8 cellular contexts compared by ENCODE assay signal in genomic region chr7:103348452-103348851, GRCh38. TPM values are rescaled to one million over a fixed set of nuclear protein-coding genes. Genes with fewer than 3 reads are reported as not detected.
A peak's percentile ranks its signal among the peaks of the same experiment; 100 is the strongest.
DNase-seq lines count a peak whose midpoint lies in the region; ATAC-seq and TF ChIP-seq lines count a peak whose summit lies in the region.

No MANE protein-coding gene starts in this region.

- no peak for TF ChIP-seq EP300 in suprapubic skin (IDR thresholded peaks at IDR 0.05)

- H3K9ac ChIP-seq in iPS-18a (ENCODE audit: low read length): peak overlapping the region; percentile 26

- H3K9me3 ChIP-seq in iPS-18a (ENCODE audit: control insufficient read depth, low read depth, low read length) (no peaks in the 10 kb centered on the region), suprapubic skin (no peaks in the 10 kb centered on the region)

- H3K27me3 ChIP-seq in iPS-18a (ENCODE audit: control insufficient read depth, insufficient read depth, low read length): no peaks in the 10 kb centered on the region
- no peaks in the 10 kb centered on the region for H3K27me3 ChIP-seq in suprapubic skin

- H3K36me3 ChIP-seq in iPS-18a (ENCODE audit: control insufficient read depth, low read depth, low read length) (peaks cover 9% of the 10 kb centered on the region), suprapubic skin (peaks cover 12% of the 10 kb centered on the region)

- no peak for TF ChIP-seq POLR2A in suprapubic skin (IDR thresholded peaks at IDR 0.05)

- no peak overlapping the region for H3K27ac ChIP-seq in iPS-18a (ENCODE audit: low read length)
- H3K27ac ChIP-seq in suprapubic skin: peak overlapping the region; percentile 96

- H3K4me1 ChIP-seq in iPS-18a (ENCODE audit: control insufficient read depth, low read depth, low read length) (peaks cover 5% of the 10 kb centered on the region), suprapubic skin (peaks cover 50% of the 10 kb centered on the region)

- POLR2A ChIA-PET in activated CD4-positive, alpha-beta T cell treated with anti-CD3 and anti-CD28 coated beads, Interleukin-2, amount 10 ng/mL, durations not matched to agents 7 days and 5 days (lab: Charles Lee): no interaction called here
- POLR2A ChIA-PET in activated B cell treated with CpG ODN at 0.5 μM for 24 hours (lab: Charles Lee): interaction anchor here (1.4 kb wide), 1 partner anchor 9 kb away, joined by 3 read pairs; no protein-coding TSS in a partner anchor

- no peaks in the 10 kb centered on the region for H3K27me3 Mint-ChIP-seq in activated CD4-positive, alpha-beta T cell treated with anti-CD3 and anti-CD28 coated beads, Interleukin-2, amount 10 ng/mL, durations not matched to agents 7 days and 5 days
- no peaks in the 10 kb centered on the region for H3K27me3 Mint-ChIP-seq in activated B cell treated with CpG ODN at 0.5 μM for 24 hours

- peaks cover 56% of the 10 kb centered on the region for H3K4me1 Mint-ChIP-seq in activated CD4-positive, alpha-beta T cell treated with anti-CD3 and anti-CD28 coated beads, Interleukin-2, amount 10 ng/mL, durations not matched to agents 7 days and 5 days
- H3K4me1 Mint-ChIP-seq in activated B cell treated with CpG ODN at 0.5 μM for 24 hours: peaks cover 62% of the 10 kb centered on the region

- intact Hi-C loops in activated B cell treated with CpG ODN at 0.5 μM for 24 hours (cut with micrococcal nuclease): loop anchor here (2.0 to 10.0 kb wide), 3 partner anchors 58 to 859 kb away; partner anchors contain the start of genes ARMC10, FBXL13 and ORC5

- peaks cover 22% of the 10 kb centered on the region for H3K36me3 Mint-ChIP-seq in activated CD4-positive, alpha-beta T cell treated with anti-CD3 and anti-CD28 coated beads, Interleukin-2, amount 10 ng/mL, durations not matched to agents 7 days and 5 days (ENCODE audit: low read depth)
- H3K36me3 Mint-ChIP-seq in activated B cell treated with CpG ODN at 0.5 μM for 24 hours (ENCODE audit: low read depth): peaks cover 41% of the 10 kb centered on the region

- peak overlapping the region; percentile 88 for H3K27ac Mint-ChIP-seq in activated CD4-positive, alpha-beta T cell treated with anti-CD3 and anti-CD28 coated beads, Interleukin-2, amount 10 ng/mL, durations not matched to agents 7 days and 5 days
- peak overlapping the region; percentile 30 for H3K27ac Mint-ChIP-seq in activated B cell treated with CpG ODN at 0.5 μM for 24 hours

- CTCF ChIA-PET in activated CD4-positive, alpha-beta T cell treated with anti-CD3 and anti-CD28 coated beads, Interleukin-2, amount 10 ng/mL, durations not matched to agents 7 days and 5 days (lab: Charles Lee): no interaction called here
- CTCF ChIA-PET in activated B cell treated with CpG ODN at 0.5 μM for 24 hours (lab: Charles Lee): no interaction called here

- in situ Hi-C loops in ACHN (cut with HindIII; ENCODE audit: low pct_ligation_motif_present, low pct_unique_long_range_greater_than_20kb, low sequenced_read_pairs): no loop called here

- TF ChIP-seq CTCF in activated B cell treated with CpG ODN at 0.5 μM for 24 hours (IDR thresholded peaks at IDR 0.05) (no peak), suprapubic skin (IDR thresholded peaks at IDR 0.05) (no peak)

- DNase-seq in activated CD4-positive, alpha-beta T cell treated with anti-CD3 and anti-CD28 coated beads, Interleukin-2, amount 10 ng/mL, durations not matched to agents 7 days and 5 days: peak; percentile 17
- DNase-seq in activated CD4-positive, alpha-beta T cell treated with anti-CD3 and anti-CD28 coated beads for 4 hours: no peak
- no peak for DNase-seq in activated B cell treated with CpG ODN at 0.5 μM for 24 hours
- no peak for DNase-seq in suprapubic skin (ENCODE audit: low spot score in 2 of 2)
- no peak for DNase-seq in ACHN

- H3K4me3 ChIP-seq in iPS-18a (ENCODE audit: low read length) (peak overlapping the region; percentile 98), suprapubic skin (peak overlapping the region; percentile 93)

- H3K4me3 Mint-ChIP-seq in activated CD4-positive, alpha-beta T cell treated with anti-CD3 and anti-CD28 coated beads, Interleukin-2, amount 10 ng/mL, durations not matched to agents 7 days and 5 days: peak overlapping the region; percentile 93
- peak overlapping the region; percentile 100 for H3K4me3 Mint-ChIP-seq in activated B cell treated with CpG ODN at 0.5 μM for 24 hours

- ATAC-seq in activated B cell treated with CpG ODN at 0.5 μM for 24 hours (ENCODE audit: low read depth) (no peak), HG03108 (IDR thresholded peaks at IDR 0.05; ENCODE audit: unreplicated experiment) (no peak), GM19035 (IDR thresholded peaks at IDR 0.05; ENCODE audit: unreplicated experiment) (no peak)

- WGBS in suprapubic skin: 13% methylated on average over 13 of the region's 13 CpGs

- no peaks in the 10 kb centered on the region for H3K9me3 Mint-ChIP-seq in activated CD4-positive, alpha-beta T cell treated with anti-CD3 and anti-CD28 coated beads, Interleukin-2, amount 10 ng/mL, durations not matched to agents 7 days and 5 days
- no peaks in the 10 kb centered on the region for H3K9me3 Mint-ChIP-seq in activated B cell treated with CpG ODN at 0.5 μM for 24 hours

RNA-seq across cellular contexts. Expression of gene PSMC2, which starts 1.0 kb away (rescaled TPM):
- total RNA-seq in activated CD4-positive, alpha-beta T cell treated with anti-CD3 and anti-CD28 coated beads, Interleukin-2, amount 10 ng/mL, durations not matched to agents 7 days and 5 days: 100 to 1,000 TPM; 139 to 143 TPM
- total RNA-seq in activated B cell treated with CpG ODN at 0.5 μM for 24 hours (94.3 and 94.8 TPM in 2 replicates), suprapubic skin (100 to 1,000 TPM in 1 of 4 donors, 10 to 100 TPM in 3; 61.5 to 115 (median 94.0) TPM)

RNA-seq across cellular contexts. Expression of gene DNAJC2, which starts 3.9 kb away (rescaled TPM):
- total RNA-seq in activated CD4-positive, alpha-beta T cell treated with anti-CD3 and anti-CD28 coated beads, Interleukin-2, amount 10 ng/mL, durations not matched to agents 7 days and 5 days: 10 to 100 TPM; 31.4 to 32.1 TPM
- total RNA-seq in activated B cell treated with CpG ODN at 0.5 μM for 24 hours (45.8 and 49.0 TPM in 2 replicates), suprapubic skin (10 to 100 TPM; 10.2 to 45.0 (median 17.8) TPM)

RNA-seq across cellular contexts. Expression of gene PMPCB, which starts 51.2 kb away (rescaled TPM):
- total RNA-seq in activated CD4-positive, alpha-beta T cell treated with anti-CD3 and anti-CD28 coated beads, Interleukin-2, amount 10 ng/mL, durations not matched to agents 7 days and 5 days: 10 to 100 TPM; 59.5 to 60.7 TPM
- total RNA-seq in activated B cell treated with CpG ODN at 0.5 μM for 24 hours: 76.9 and 80.8 TPM in 2 replicates
- 10 to 100 TPM; 38.9 to 61.3 (median 45.4) TPM for total RNA-seq in suprapubic skin
